9 cellular contexts compared by ENCODE assay signal in genomic region chr5:178205749-178206047, GRCh38. TPM values are rescaled to one million over a fixed set of nuclear protein-coding genes. Genes with fewer than 3 reads are reported as not detected.
DNase-seq lines count a peak whose midpoint lies in the region; ATAC-seq and TF ChIP-seq lines count a peak whose summit lies in the region.
"Had no signal": no experiment of that assay in that cellular context is flagged by ENCODE, and none has a peak within 500 bp of the region (broad histone marks: within the 10 kb centered on the region; RNA-seq: fewer than 3 reads in every experiment).

No MANE protein-coding gene starts in this region.

- H3K79me1 ChIP-seq in trophoblast cell (ENCODE audit: low read length) = peaks cover 11% of the 10 kb centered on the region

- H3K23ac ChIP-seq in trophoblast cell (ENCODE audit: low read length) = no peak overlapping the region

- H3K9ac ChIP-seq in fibroblast of lung (ENCODE audit: insufficient read depth, low read length) (peak overlapping the region; percentile 94), trophoblast cell (ENCODE audit: low read length) (peak overlapping the region; percentile 18)

- H3K4me2 ChIP-seq in DOHH2 (ENCODE audit: low read length) (peak overlapping the region; percentile 90), fibroblast of lung (ENCODE audit: extremely low read depth, insufficient read depth, low read length) (peak overlapping the region; percentile 98), trophoblast cell (ENCODE audit: low read length) (peak overlapping the region; percentile 51)

- H4K12ac ChIP-seq in trophoblast cell (ENCODE audit: low read depth, low read length) = no peak overlapping the region

- peaks cover 70% of the 10 kb centered on the region for H3K79me2 ChIP-seq in DOHH2 (ENCODE audit: control insufficient read depth, low read length)
- peaks cover 55% of the 10 kb centered on the region for H3K79me2 ChIP-seq in fibroblast of lung (ENCODE audit: control insufficient read depth, insufficient read depth, low read length)
- peaks cover 26% of the 10 kb centered on the region for H3K79me2 ChIP-seq in trophoblast cell (ENCODE audit: control insufficient read depth, insufficient read depth, low read length, poor library complexity)

- H2BK5ac ChIP-seq in trophoblast cell (ENCODE audit: low read depth, low read length, poor library complexity) = no peak overlapping the region

- no peak overlapping the region for H2AFZ ChIP-seq in fibroblast of lung (ENCODE audit: low read length)
- no peak overlapping the region for H2AFZ ChIP-seq in trophoblast cell (ENCODE audit: insufficient read depth, low read length, poor library complexity)

- DNase-seq in SJSA1 (ENCODE audit: low read depth in 1 of 2, low spot score in 2 of 2) = no peak
- no peak for DNase-seq in fibroblast of lung (ENCODE audit: low read depth in 2 of 2)
- DNase-seq in trophoblast cell = no peak
- DNase-seq in stimulated activated CD4-positive, alpha-beta T cell treated with anti-CD3 and anti-CD28 coated beads, Interleukin-2, amount 100 ng/mL, for 48 hours = no peak
- no peak for DNase-seq in NCI-H128 (lab: John Stamatoyannopoulos, UW; ENCODE audit: unreplicated experiment)

- peaks cover 26% of the 10 kb centered on the region for H3K4me1 ChIP-seq in DOHH2 (ENCODE audit: control insufficient read depth, low read length)
- H3K4me1 ChIP-seq in SJSA1 (replicated peaks) = peaks cover 21% of the 10 kb centered on the region
- H3K4me1 ChIP-seq in fibroblast of lung (ENCODE audit: control insufficient read depth, extremely low read depth, insufficient read depth, low read length) = peaks cover 19% of the 10 kb centered on the region
- peaks cover 0 to 13% of the 10 kb centered on the region in 2 experiments for H3K4me1 ChIP-seq in trophoblast cell (ENCODE audit: control insufficient read depth in 1 of 2, insufficient read depth in 2 of 2, low read length in 2 of 2)

- H3K9me2 ChIP-seq in DOHH2 (replicated peaks; ENCODE audit: control insufficient read depth, low read length) = no peaks in the 10 kb centered on the region

- H3K4me3 ChIP-seq in DOHH2 (ENCODE audit: low read length) = peak overlapping the region; percentile 90
- peak overlapping the region; percentile 99 for H3K4me3 ChIP-seq in SJSA1
- peak overlapping the region; percentile 52 to 99 (median 90) for H3K4me3 ChIP-seq in fibroblast of lung (replicated peaks in 1 of 4; ENCODE audit: control extremely low read depth in 1 of 4, insufficient read depth in 1 of 4, low read depth in 3 of 4, low read length in 4 of 4)
- peak overlapping the region; percentile 100 for H3K4me3 ChIP-seq in trophoblast cell (ENCODE audit: low read depth, low read length)

- no peak overlapping the region for H4K91ac ChIP-seq in trophoblast cell (ENCODE audit: low read depth, low read length)

- ATAC-seq in HG03159 (IDR thresholded peaks at IDR 0.05; ENCODE audit: unreplicated experiment) (no peak), HG02610 (IDR thresholded peaks at IDR 0.05; ENCODE audit: unreplicated experiment) (no peak)

- H4K20me1 ChIP-seq in DOHH2 (ENCODE audit: control insufficient read depth, insufficient read depth, low read depth, low read length) (peaks cover 42% of the 10 kb centered on the region), fibroblast of lung (ENCODE audit: control insufficient read depth, extremely low read depth, insufficient read depth, low read length) (peaks cover 16% of the 10 kb centered on the region)

- H3K4ac ChIP-seq in trophoblast cell (ENCODE audit: low read depth, low read length) = peak overlapping the region; percentile 90

- TF ChIP-seq CTCF in DOHH2 (IDR thresholded peaks at IDR 0.05; ENCODE audit: low read depth, low read length, poor library complexity, severe bottlenecking) (no peak), fibroblast of lung (conservative IDR thresholded peaks at IDR 0.05 in 1 of 2, IDR thresholded peaks at IDR 0.05 in 1 of 2; ENCODE audit: low read depth in 1 of 2, low read length in 2 of 2) (no peak)

- peaks cover 60% of the 10 kb centered on the region for H3K36me3 ChIP-seq in DOHH2 (ENCODE audit: control insufficient read depth, low read length)
- H3K36me3 ChIP-seq in SJSA1 = peaks cover 64% of the 10 kb centered on the region
- H3K36me3 ChIP-seq in fibroblast of lung (ENCODE audit: control insufficient read depth, insufficient read depth, low read length) = peaks cover 35% of the 10 kb centered on the region
- peaks cover 39 to 47% of the 10 kb centered on the region in 2 experiments for H3K36me3 ChIP-seq in trophoblast cell (ENCODE audit: control insufficient read depth in 1 of 2, insufficient read depth in 2 of 2, low read length in 2 of 2)

- H3K27ac ChIP-seq in DOHH2 (ENCODE audit: low read depth, low read length) = peak overlapping the region; percentile 71
- H3K27ac ChIP-seq in SJSA1 = no peak overlapping the region
- peak overlapping the region; percentile 78 for H3K27ac ChIP-seq in fibroblast of lung (ENCODE audit: insufficient read depth, low read length)
- no peak overlapping the region for H3K27ac ChIP-seq in trophoblast cell (ENCODE audit: low read depth, low read length)

- H3F3A ChIP-seq in DOHH2 (ENCODE audit: control insufficient read depth, insufficient read depth) = peaks cover 54% of the 10 kb centered on the region

- H3K14ac ChIP-seq in trophoblast cell (ENCODE audit: low read length) = no peak overlapping the region

- H2BK12ac ChIP-seq in trophoblast cell (ENCODE audit: low read length) = no peak overlapping the region

- H3K27me3 ChIP-seq in DOHH2 (ENCODE audit: control insufficient read depth, low read length) (no peaks in the 10 kb centered on the region), SJSA1 (replicated peaks) (no peaks in the 10 kb centered on the region), fibroblast of lung (ENCODE audit: control insufficient read depth, insufficient read depth, low read length) (no peaks in the 10 kb centered on the region), trophoblast cell (ENCODE audit: insufficient read depth, low read length) (peaks cover 3% of the 10 kb centered on the region)

- WGBS in trophoblast cell (ENCODE audit: extremely low coverage, insufficient coverage, insufficient read length) = no CpG with 5 or more reads among the region's 5 CpGs

- H2BK120ac ChIP-seq in trophoblast cell (ENCODE audit: insufficient read depth, low read length, poor library complexity) = no peak overlapping the region

- H3K9me3 ChIP-seq in DOHH2 (ENCODE audit: control insufficient read depth, insufficient read depth, low read length) = no peaks in the 10 kb centered on the region
- peaks cover 4% of the 10 kb centered on the region for H3K9me3 ChIP-seq in SJSA1 (replicated peaks)
- no peaks in the 10 kb centered on the region for H3K9me3 ChIP-seq in fibroblast of lung (ENCODE audit: control insufficient read depth, insufficient read depth, low read depth, low read length)
- H3K9me3 ChIP-seq in trophoblast cell (ENCODE audit: insufficient read depth, low read depth, low read length) = no peaks in the 10 kb centered on the region

- H4K8ac ChIP-seq in trophoblast cell (ENCODE audit: low read depth, low read length) = no peak overlapping the region

- H3K18ac ChIP-seq in trophoblast cell (ENCODE audit: low read length) = no peak overlapping the region

- H2AK5ac ChIP-seq in trophoblast cell (ENCODE audit: low read length) = no peak overlapping the region

RNA-seq across cellular contexts. Expression of gene HNRNPAB, which starts 1.4 kb away (rescaled TPM):
- total RNA-seq in SJSA1 (2014; rRNA removed; shearing (Covaris generic)) = 181 and 222 TPM in 2 replicates
- total RNA-seq in fibroblast of lung = 23.1 and 30.8 TPM in 2 replicates
- polyA plus RNA-seq in fibroblast of lung = 106 and 173 TPM in 2 replicates
- 114 and 189 TPM in 2 replicates for polyA plus RNA-seq in fibroblast of lung (2012)
- 24.5 and 40.5 TPM in 2 replicates for polyA minus RNA-seq in fibroblast of lung (ENCODE audit: low replicate concordance)
- 170 and 172 TPM in 2 replicates for polyA plus RNA-seq in trophoblast cell (2013)

RNA-seq across cellular contexts. Expression of gene GMCL2, which starts 18.5 kb away (rescaled TPM):
- total RNA-seq in SJSA1 (2014; rRNA removed; shearing (Covaris generic)) = not detected in 2 replicates
- total RNA-seq in fibroblast of lung = under 0.01 TPM in 2 replicates
- not detected in 2 replicates for polyA plus RNA-seq in fibroblast of lung
- polyA plus RNA-seq in fibroblast of lung (2012) = not detected in 2 replicates
- not detected in 2 replicates for polyA minus RNA-seq in fibroblast of lung (ENCODE audit: low replicate concordance)
- polyA plus RNA-seq in trophoblast cell (2013) = not detected in 2 replicates
- total RNA-seq: left lobe of liver had no signal

RNA-seq across cellular contexts. Expression of gene PHYKPL, which starts 26.9 kb away (rescaled TPM):
- total RNA-seq in SJSA1 (2014; rRNA removed; shearing (Covaris generic)) = 16.1 and 19.3 TPM in 2 replicates
- 28.8 and 44.8 TPM in 2 replicates for total RNA-seq in fibroblast of lung
- 15.9 and 18.1 TPM in 2 replicates for polyA plus RNA-seq in fibroblast of lung
- polyA plus RNA-seq in fibroblast of lung (2012) = 16.3 and 17.5 TPM in 2 replicates
- polyA minus RNA-seq in fibroblast of lung (ENCODE audit: low replicate concordance) = 31.6 and 39.2 TPM in 2 replicates
- 12.4 and 12.8 TPM in 2 replicates for polyA plus RNA-seq in trophoblast cell (2013)

RNA-seq across cellular contexts. Expression of gene NHP2, which starts 52.0 kb away (rescaled TPM):
- 551 and 583 TPM in 2 replicates for total RNA-seq in SJSA1 (2014; rRNA removed; shearing (Covaris generic))
- 85.7 and 91.4 TPM in 2 replicates for total RNA-seq in fibroblast of lung
- polyA plus RNA-seq in fibroblast of lung = 78.3 and 133 TPM in 2 replicates
- 139 and 213 TPM in 2 replicates for polyA plus RNA-seq in fibroblast of lung (2012)
- 78.4 and 89.5 TPM in 2 replicates for polyA minus RNA-seq in fibroblast of lung (ENCODE audit: low replicate concordance)
- 123 TPM in 2 replicates for polyA plus RNA-seq in trophoblast cell (2013)

Comparison
In these comparisons a context has a peak if more than half of its experiments do, and no peak if none do; other contexts are left out.
1. H3K27ac ChIP-seq: peak in DOHH2 (single experiment) and fibroblast of lung (single experiment); none in SJSA1 (single experiment) and trophoblast cell (single experiment).
2. Peak in every context shown above with its lines, with median percentiles within 50 percentile points of each other: H3K4me2 ChIP-seq and H3K4me3 ChIP-seq.